ENCODE assay signal across 10 cellular contexts in genomic region chr19:11227201-11227886, GRCh38. TPM values are rescaled to one million over a fixed set of nuclear protein-coding genes. Genes with fewer than 3 reads are reported as not detected.
DNase-seq lines count a peak whose midpoint lies in the region; ATAC-seq, FAIRE-seq and TF ChIP-seq lines count a peak whose summit lies in the region.
"Had no signal": no experiment of that assay in that cellular context is flagged by ENCODE, and none has a peak within 500 bp of the region (broad histone marks: within the 10 kb centered on the region; RNA-seq: fewer than 3 reads in every experiment).

No MANE protein-coding gene starts in this region.

- CTCF ChIA-PET in HCT116 (lab: Charles Lee): interaction anchor here (0.7 kb wide), 1 partner anchor 291 kb away, joined by 3 read pairs; no protein-coding TSS in a partner anchor

- no peak overlapping the region for H3K27ac ChIP-seq in HCT116 (ENCODE audit: low read depth, low read length)
- no peak overlapping the region for H3K27ac ChIP-seq in psoas muscle
- no peak overlapping the region for H3K27ac ChIP-seq in small intestine (ENCODE audit: low read depth in 1 of 2, low read length in 1 of 2)
- H3K27ac ChIP-seq: right atrium auricular region had no signal

- TF ChIP-seq POLR2A in HCT116 (IDR thresholded peaks at IDR 0.05; ENCODE audit: borderline replicate concordance, extremely low read depth, insufficient read depth, insufficient read length): no peak

- DNase-seq in DMS 273 (lab: John Stamatoyannopoulos, UW; ENCODE audit: unreplicated experiment) (peak; percentile 48), DMS 273 treated with DMSO at 0.1 percent for 48 hours (lab: John Stamatoyannopoulos, UW) (no peak), HCT116 (ENCODE audit: low read depth, low spot score) (peak; percentile 62), SW480 (ENCODE audit: low spot score) (peak; percentile 38), kidney epithelial cell (ENCODE audit: low read depth) (no peak), DMS79 treated with DMSO at 0.1 percent for 48 hours (lab: John Stamatoyannopoulos, UW) (no peak), psoas muscle (no peak), small intestine (no peak)

- 88 to 90% (median 89%) methylated on average over 14 of the region's 14 CpGs for WGBS in psoas muscle, 3 donors
- WGBS in small intestine, 3 donors: 89 to 94% (median 91%) methylated on average over 14 of the region's 14 CpGs

- H3K9me3 ChIP-seq in HCT116 (ENCODE audit: control insufficient read depth in 1 of 2, insufficient read depth in 1 of 2, low read depth in 1 of 2, low read length in 2 of 2) (no peaks in the 10 kb centered on the region), psoas muscle (no peaks in the 10 kb centered on the region), small intestine (ENCODE audit: control insufficient read depth, low read depth) (no peaks in the 10 kb centered on the region)
- H3K9me3 ChIP-seq: right atrium auricular region had no signal

- RAD21 ChIA-PET in HCT116 (lab: Charles Lee; ENCODE audit: low non-redundant PET in 1 of 2, low total read pairs in 2 of 2, uncharacterized antibody in 2 of 2, unreplicated experiment in 2 of 2): no interaction called here

- H3K27me3 ChIP-seq in HCT116 (ENCODE audit: insufficient read depth, low read length) (no peaks in the 10 kb centered on the region), kidney epithelial cell (ENCODE audit: control insufficient read depth, insufficient read depth, low read length) (no peaks in the 10 kb centered on the region), psoas muscle (ENCODE audit: insufficient read depth in 3 of 3, low read length in 2 of 3) (no peaks in the 10 kb centered on the region), small intestine (ENCODE audit: control insufficient read depth in 2 of 2, insufficient read depth in 2 of 2, low read length in 2 of 2) (no peaks in the 10 kb centered on the region)
- H3K27me3 ChIP-seq: right atrium auricular region had no signal

- BruUV-seq in HCT116 (replicated peaks; lab: Mats Ljungman, UMichigan): no TSS peak

- TF ChIP-seq CTCF in HCT116 (IDR thresholded peaks at IDR 0.05 in 2 of 3, conservative IDR thresholded peaks at IDR 0.05 in 1 of 3; ENCODE audit: borderline replicate concordance in 1 of 3, insufficient read depth in 1 of 3, low read depth in 2 of 3, low read length in 2 of 3) (peak; percentile 12 to 69 (median 67); a peak in 5 of 6 replicates), kidney epithelial cell (IDR thresholded peaks at IDR 0.05; ENCODE audit: insufficient read depth, low read length, poor library complexity, severe bottlenecking) (peak; percentile 24), psoas muscle (IDR thresholded peaks at IDR 0.05) (no peak)

- ATAC-seq in HCT116 (peak; percentile 93), psoas muscle (no peak)

- POLR2A ChIA-PET in HCT116 (lab: Charles Lee): no interaction called here

- H3K9me2 ChIP-seq in HCT116 (ENCODE audit: insufficient read depth): no peaks in the 10 kb centered on the region

- TF ChIP-seq RAD21 in HCT116 (IDR thresholded peaks at IDR 0.05; ENCODE audit: low read depth): peak; percentile 19; the same call in 1 of the 2 replicates

- H3K36me3 ChIP-seq in HCT116 (ENCODE audit: control insufficient read depth in 1 of 2, insufficient read depth in 2 of 2, low read length in 2 of 2) (peaks cover 0 to 3% of the 10 kb centered on the region in 2 experiments; a peak in 3 of 4 replicates), kidney epithelial cell (ENCODE audit: control insufficient read depth, insufficient read depth, low read length) (no peaks in the 10 kb centered on the region), psoas muscle (ENCODE audit: insufficient read depth in 1 of 2, low read depth in 1 of 2) (peaks cover 0 to 32% of the 10 kb centered on the region in 2 donors), small intestine (ENCODE audit: control insufficient read depth in 2 of 2, insufficient read depth in 2 of 2, low read length in 2 of 2) (peaks cover 5 to 12% of the 10 kb centered on the region in 2 donors)

- H3K79me2 ChIP-seq in HCT116 (ENCODE audit: insufficient read depth, low read length): no peaks in the 10 kb centered on the region

- H4K20me1 ChIP-seq in HCT116 (ENCODE audit: insufficient read depth): no peaks in the 10 kb centered on the region

- no peak for FAIRE-seq in small intestine (lab: Jason Lieb, UNC)
- FAIRE-seq: A204.1 had no signal

- no peak overlapping the region for H2AFZ ChIP-seq in HCT116 (ENCODE audit: low read depth, low read length, poor library complexity, severe bottlenecking)

- intact Hi-C loops in HCT116 (cut with micrococcal nuclease) (no loop called here), psoas muscle (cut with DNase I) (no loop called here)

- H3K4me2 ChIP-seq in HCT116 (ENCODE audit: low read length): no peak overlapping the region

- no peak overlapping the region for H3K9ac ChIP-seq in HCT116 (ENCODE audit: low read length)

- H3K4me1 ChIP-seq in HCT116 (ENCODE audit: control insufficient read depth in 1 of 2, insufficient read depth in 2 of 2, low read length in 2 of 2): peaks cover 4 to 8% of the 10 kb centered on the region in 2 experiments; a peak in 3 of 4 replicates
- no peaks in the 10 kb centered on the region for H3K4me1 ChIP-seq in psoas muscle
- H3K4me1 ChIP-seq in small intestine (ENCODE audit: control insufficient read depth in 2 of 2, insufficient read depth in 1 of 2, low read depth in 1 of 2, low read length in 1 of 2): no peaks in the 10 kb centered on the region
- H3K4me1 ChIP-seq: right atrium auricular region had no signal

- no peak overlapping the region for H3K4me3 ChIP-seq in HCT116 (replicated peaks in 1 of 2; ENCODE audit: low read depth in 1 of 2, low read length in 2 of 2)
- no peak overlapping the region for H3K4me3 ChIP-seq in kidney epithelial cell (ENCODE audit: low read depth, low read length)
- no peak overlapping the region for H3K4me3 ChIP-seq in psoas muscle
- no peak overlapping the region for H3K4me3 ChIP-seq in small intestine (ENCODE audit: low read depth in 1 of 2, low read length in 2 of 2)
- H3K4me3 ChIP-seq: right atrium auricular region had no signal

TF ChIP-seq in HCT116, 20 proteins besides CTCF, POLR2A, EP300 and RAD21 (continues in another document):
- no peak for TF ChIP-seq EZH2phosphoT487 (IDR thresholded peaks at IDR 0.05; ENCODE audit: borderline replicate concordance)
- TF ChIP-seq JUND (IDR thresholded peaks at IDR 0.05): no peak
- TF ChIP-seq EZH2 (IDR thresholded peaks at IDR 0.05): no peak
- TF ChIP-seq YY1 (IDR thresholded peaks at IDR 0.05; ENCODE audit: extremely low read depth, insufficient replicate concordance, low read depth, low read length): no peak
- TF ChIP-seq CEBPB (IDR thresholded peaks at IDR 0.05; ENCODE audit: low read depth): no peak
- TF ChIP-seq FOSL1 (IDR thresholded peaks at IDR 0.05; ENCODE audit: low read depth): no peak
- no peak for TF ChIP-seq MAX (IDR thresholded peaks at IDR 0.05)
- TF ChIP-seq ZFX (IDR thresholded peaks at IDR 0.05): no peak
- no peak for TF ChIP-seq ZNF274 (IDR thresholded peaks at IDR 0.05; ENCODE audit: low read depth, low read length)
- TF ChIP-seq CBX3 (IDR thresholded peaks at IDR 0.05; ENCODE audit: low read depth): no peak
- no peak for TF ChIP-seq SIN3A (IDR thresholded peaks at IDR 0.05; ENCODE audit: low read depth)
- no peak for TF ChIP-seq SRF (IDR thresholded peaks at IDR 0.05; ENCODE audit: low read depth)
- no peak for TF ChIP-seq REST (IDR thresholded peaks at IDR 0.05; ENCODE audit: low read depth)

RNA-seq across cellular contexts. Expression of gene ANGPTL8, which starts 12.1 kb away (rescaled TPM):
- total RNA-seq in HCT116 (2021; ENCODE audit: unreplicated experiment) (not detected), kidney epithelial cell (not detected in 2 replicates), psoas muscle (under 1 TPM in 2 of 4 donors, not detected in 2; 0.48 to 0.49 TPM)
- 0.07 TPM in 1 of 2 replicates, not detected in the other for polyA plus RNA-seq in HCT116 (2012)
- polyA plus RNA-seq in psoas muscle (10 to 100 TPM in 1 of 3 donors, under 1 TPM in 2; 0.08 to 14.6 (median 0.15) TPM), small intestine (10 to 100 TPM in 1 of 3 donors, not detected in 2; 13.0 TPM)

RNA-seq across cellular contexts. Expression of gene KANK2, which starts 30.0 kb away (rescaled TPM):
- 43.6 TPM for total RNA-seq in HCT116 (2021; ENCODE audit: unreplicated experiment)
- polyA plus RNA-seq in HCT116 (2012): 41.1 and 45.3 TPM in 2 replicates
- total RNA-seq in kidney epithelial cell: 42.9 and 50.6 TPM in 2 replicates
- 100 to 1,000 TPM in 1 of 4 donors, 10 to 100 TPM in 3; 44.0 to 103 (median 68.0) TPM for total RNA-seq in psoas muscle
- 10 to 100 TPM; 23.7 to 29.9 (median 25.8) TPM for polyA plus RNA-seq in psoas muscle
- polyA plus RNA-seq in small intestine: 10 to 100 TPM; 10.7 to 83.6 (median 51.3) TPM

RNA-seq across cellular contexts. Expression of gene DOCK6, which starts 35.0 kb away (rescaled TPM):
- total RNA-seq in HCT116 (2021; ENCODE audit: unreplicated experiment) (82.4 TPM), kidney epithelial cell (56.8 and 62.9 TPM in 2 replicates), psoas muscle (10 to 100 TPM; 14.5 to 27.1 (median 17.8) TPM)
- 53.6 and 76.1 TPM in 2 replicates for polyA plus RNA-seq in HCT116 (2012)
- polyA plus RNA-seq in psoas muscle (10 to 100 TPM in 2 of 3 donors, 1 to 10 TPM in 1; 8.7 to 16.0 (median 11.4) TPM), small intestine (10 to 100 TPM; 45.2 to 68.0 (median 56.7) TPM)

Comparison
In these comparisons a context has a peak if more than half of its experiments do, and no peak if none do; other contexts are left out.
1. DNase-seq: peak in DMS 273 (single experiment), HCT116 (single experiment) and SW480 (single experiment); none in DMS 273 treated with DMSO at 0.1 percent for 48 hours (single experiment), kidney epithelial cell (single experiment), DMS79 treated with DMSO at 0.1 percent for 48 hours (single experiment), psoas muscle (0 of 2) and small intestine (single experiment).